16 cellular contexts compared by ENCODE assay signal in the genomic region with DNA sequence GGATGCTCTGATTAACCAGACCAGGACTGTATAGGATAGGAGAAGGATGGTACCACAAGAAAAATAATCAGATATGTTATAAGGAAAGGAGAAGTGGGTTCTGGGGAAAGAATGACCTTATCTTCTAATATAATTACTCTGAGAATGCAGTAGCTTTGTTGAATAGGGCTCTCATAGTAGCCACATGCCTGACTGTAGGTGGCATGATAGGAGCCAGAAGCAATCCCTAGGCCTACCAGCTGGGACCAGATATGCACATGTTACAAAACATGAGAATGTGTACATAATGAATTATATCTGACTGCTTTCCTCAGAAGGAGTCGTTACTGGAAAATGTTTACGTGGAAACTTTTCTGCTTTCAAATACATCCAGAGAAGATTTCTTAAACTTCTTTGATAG. TPM values are rescaled to one million over a fixed set of nuclear protein-coding genes. Genes with fewer than 3 reads are reported as not detected.
DNase-seq lines count a peak whose midpoint lies in the region; ATAC-seq and TF ChIP-seq lines count a peak whose summit lies in the region.
"Had no signal": no experiment of that assay in that cellular context is flagged by ENCODE, and none has a peak within 500 bp of the region (broad histone marks: within the 10 kb centered on the region; RNA-seq: fewer than 3 reads in every experiment).

No MANE protein-coding gene starts in this region.

- peak; percentile 35 for DNase-seq in DMS53 (lab: John Stamatoyannopoulos, UW)
- DNase-seq in DMS53 treated with DMSO at 0.1 percent for 48 hours (lab: John Stamatoyannopoulos, UW; ENCODE audit: unreplicated experiment), result no peak
- DNase-seq in SK-N-DZ (ENCODE audit: low spot score), result peak; percentile 72
- no peak for DNase-seq in epithelial cell of proximal tubule (ENCODE audit: low read depth)
- peak; percentile 26 for DNase-seq in renal cortical epithelial cell (ENCODE audit: low read depth)
- no peak for DNase-seq in NCI-H510A treated with DMSO at 0.1 percent for 48 hours (lab: John Stamatoyannopoulos, UW)
- no peak for DNase-seq in hippocampal formation (lab: John Stamatoyannopoulos, UW)
- DNase-seq: 8988T; activated T-cell treated with anti-CD3 and anti-CD28 coated beads, Interleukin-2, amount 50 U/mL, for 4 hours; amygdala; COR-L47; foreskin melanocyte; KBM-7; upper lobe of left lung had no signal

- no peak for ATAC-seq in GM18502 (IDR thresholded peaks at IDR 0.05; ENCODE audit: poor library complexity, unreplicated experiment)
- ATAC-seq: activated T-cell treated with anti-CD3 and anti-CD28 coated beads, Interleukin-2, amount 50 U/mL, for 4 hours; stimulated activated memory B cell treated with anti-CD40 and anti-IgM and Interleukin-4, amounts not matched to agents 10 μg/mL and 1 μg/mL and 100 μg/mL, for 72 hours had no signal

- H3K4me3 ChIP-seq in epithelial cell of proximal tubule (ENCODE audit: low read depth, low read length), result no peak overlapping the region
- H3K4me3 ChIP-seq: upper lobe of left lung had no signal

- TF ChIP-seq CTCF in epithelial cell of proximal tubule (conservative IDR thresholded peaks at IDR 0.05; ENCODE audit: low read depth, low read length), result peak; percentile 41

RNA-seq across cellular contexts. Expression of gene FAM3C, which starts 53.2 kb away (rescaled TPM):
- polyA plus RNA-seq in SK-N-DZ (2014; cell fraction: cytosol; rRNA removed), result 19.3 and 22.1 TPM in 2 replicates
- polyA plus RNA-seq in SK-N-DZ (2014; cell fraction: nucleus; rRNA removed), result 19.6 and 24.0 TPM in 2 replicates
- total RNA-seq in epithelial cell of proximal tubule, result 102 and 134 TPM in 2 replicates
- 92.6 and 203 TPM in 2 replicates for total RNA-seq in renal cortical epithelial cell

Comparison
In these comparisons a context has a peak if more than half of its experiments do, and no peak if none do; other contexts are left out.
1. DNase-seq: peak in DMS53 (single experiment), SK-N-DZ (single experiment) and renal cortical epithelial cell (single experiment); none in DMS53 treated with DMSO at 0.1 percent for 48 hours (single experiment), epithelial cell of proximal tubule (single experiment), NCI-H510A treated with DMSO at 0.1 percent for 48 hours (single experiment) and hippocampal formation (0 of 2).